1 cellular context compared by ENCODE assay signal in the genomic region with DNA sequence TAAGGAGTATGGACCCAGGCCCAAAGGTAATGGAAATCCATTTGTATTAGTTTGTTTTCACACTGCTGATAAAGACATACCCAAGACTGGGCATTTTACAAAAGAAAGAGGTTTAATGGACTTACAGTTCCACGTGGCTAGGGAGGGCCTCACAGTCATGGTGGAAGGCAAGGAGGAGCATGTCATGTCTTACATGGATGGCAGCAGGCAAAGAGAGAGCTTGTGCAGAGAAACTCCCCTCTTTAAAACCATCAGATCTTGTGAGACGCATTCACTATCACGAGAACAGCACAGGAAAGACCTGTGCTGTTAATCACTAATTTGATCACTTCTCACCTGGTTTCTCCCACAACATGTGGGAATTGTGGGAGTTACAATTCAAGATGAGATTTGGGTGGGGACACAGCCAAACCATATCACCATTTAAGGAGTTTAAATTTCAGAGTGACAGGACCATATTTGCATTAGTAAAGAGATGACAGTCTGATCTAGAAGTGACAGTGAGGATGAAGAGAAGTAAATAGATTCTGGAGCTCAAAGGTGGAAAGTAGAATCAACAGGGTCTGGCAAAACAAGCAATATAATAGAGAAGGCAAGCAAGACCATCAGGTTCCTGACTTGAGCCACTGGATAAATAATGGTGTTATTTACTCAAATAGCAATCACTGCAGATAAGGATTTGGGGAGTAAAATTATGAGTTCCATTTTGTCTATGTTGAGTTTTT.
TF ChIP-seq lines count a peak whose summit lies in the region.

No MANE protein-coding gene starts in this region.

TF ChIP-seq in HepG2, 621 proteins besides CTCF, POLR2A, EP300 and RAD21 (continued from another document and continues in another):
- TF ChIP-seq ZBTB26 (CRISPR knock-in tag; IDR thresholded peaks at IDR 0.05; ENCODE audit: borderline replicate concordance) (peak; percentile 99), USF2 (IDR thresholded peaks at IDR 0.05; ENCODE audit: low read depth, low read length) (no peak), USF2 (CRISPR knock-in tag; IDR thresholded peaks at IDR 0.05; ENCODE audit: borderline replicate concordance) (peak; percentile 58; the same call in 1 of the 2 replicates), ZFY (CRISPR knock-in tag; IDR thresholded peaks at IDR 0.05) (no peak), CCDC6 (CRISPR knock-in tag; IDR thresholded peaks at IDR 0.05) (no peak), POLR2AphosphoS2 (IDR thresholded peaks at IDR 0.05; ENCODE audit: low read depth, low read length) (no peak), ZNF670 (CRISPR knock-in tag; IDR thresholded peaks at IDR 0.05; ENCODE audit: borderline replicate concordance) (no peak), KDM6A (CRISPR knock-in tag; IDR thresholded peaks at IDR 0.05; ENCODE audit: low read depth) (no peak), ZBTB10 (CRISPR knock-in tag; IDR thresholded peaks at IDR 0.05; ENCODE audit: borderline replicate concordance) (no peak), XBP1 (CRISPR knock-in tag; IDR thresholded peaks at IDR 0.05) (no peak), ZNF274 (CRISPR knock-in tag; IDR thresholded peaks at IDR 0.05) (no peak), NCOA1 (CRISPR knock-in tag; IDR thresholded peaks at IDR 0.05) (no peak), HHEX (CRISPR knock-in tag; IDR thresholded peaks at IDR 0.05) (peak; percentile 61; the same call in 1 of the 2 replicates), HES4 (CRISPR knock-in tag; IDR thresholded peaks at IDR 0.05; ENCODE audit: borderline replicate concordance) (no peak), RAD51 (IDR thresholded peaks at IDR 0.05; ENCODE audit: borderline replicate concordance) (no peak), CBX2 (IDR thresholded peaks at IDR 0.05; ENCODE audit: low read depth, low read length) (no peak), CBX2 (CRISPR knock-in tag; IDR thresholded peaks at IDR 0.05; ENCODE audit: low read depth) (no peak), ZNF703 (CRISPR knock-in tag; IDR thresholded peaks at IDR 0.05; ENCODE audit: borderline replicate concordance) (no peak), KDM3A (CRISPR knock-in tag; IDR thresholded peaks at IDR 0.05; ENCODE audit: low read depth) (no peak), MED8 (CRISPR knock-in tag; IDR thresholded peaks at IDR 0.05; ENCODE audit: insufficient replicate concordance) (no peak), NRL (CRISPR knock-in tag; IDR thresholded peaks at IDR 0.05; ENCODE audit: borderline replicate concordance) (no peak), ZNF800 (CRISPR knock-in tag; IDR thresholded peaks at IDR 0.05) (no peak), ZNF318 (CRISPR knock-in tag; IDR thresholded peaks at IDR 0.05) (no peak)
- TF ChIP-seq, protein P1, sequence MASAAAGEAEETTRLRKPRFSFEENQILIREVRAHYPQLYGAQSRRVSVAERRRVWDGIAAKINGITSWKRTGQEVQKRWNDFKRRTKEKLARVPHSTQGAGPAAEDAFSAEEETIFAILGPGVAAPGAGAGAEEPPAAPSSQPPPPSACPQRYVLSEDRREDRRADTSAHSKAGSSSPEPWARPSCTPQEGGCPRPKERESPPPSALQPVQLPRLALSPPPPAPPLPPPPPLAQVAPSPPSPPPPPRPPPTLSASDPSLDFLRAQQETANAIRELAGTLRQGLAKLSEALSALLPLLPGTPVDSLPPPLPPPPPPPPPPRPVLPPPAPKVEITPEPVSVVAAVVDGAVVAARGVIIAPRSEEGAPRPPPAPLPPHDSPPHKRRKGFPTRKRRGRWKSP (CRISPR knock-in tag; IDR thresholded peaks at IDR 0.05): no peak
- TF ChIP-seq, protein P2, sequence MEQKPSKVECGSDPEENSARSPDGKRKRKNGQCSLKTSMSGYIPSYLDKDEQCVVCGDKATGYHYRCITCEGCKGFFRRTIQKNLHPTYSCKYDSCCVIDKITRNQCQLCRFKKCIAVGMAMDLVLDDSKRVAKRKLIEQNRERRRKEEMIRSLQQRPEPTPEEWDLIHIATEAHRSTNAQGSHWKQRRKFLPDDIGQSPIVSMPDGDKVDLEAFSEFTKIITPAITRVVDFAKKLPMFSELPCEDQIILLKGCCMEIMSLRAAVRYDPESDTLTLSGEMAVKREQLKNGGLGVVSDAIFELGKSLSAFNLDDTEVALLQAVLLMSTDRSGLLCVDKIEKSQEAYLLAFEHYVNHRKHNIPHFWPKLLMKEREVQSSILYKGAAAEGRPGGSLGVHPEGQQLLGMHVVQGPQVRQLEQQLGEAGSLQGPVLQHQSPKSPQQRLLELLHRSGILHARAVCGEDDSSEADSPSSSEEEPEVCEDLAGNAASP (CRISPR knock-in tag; IDR thresholded peaks at IDR 0.05; ENCODE audit: borderline replicate concordance): no peak
- TF ChIP-seq, protein P3, sequence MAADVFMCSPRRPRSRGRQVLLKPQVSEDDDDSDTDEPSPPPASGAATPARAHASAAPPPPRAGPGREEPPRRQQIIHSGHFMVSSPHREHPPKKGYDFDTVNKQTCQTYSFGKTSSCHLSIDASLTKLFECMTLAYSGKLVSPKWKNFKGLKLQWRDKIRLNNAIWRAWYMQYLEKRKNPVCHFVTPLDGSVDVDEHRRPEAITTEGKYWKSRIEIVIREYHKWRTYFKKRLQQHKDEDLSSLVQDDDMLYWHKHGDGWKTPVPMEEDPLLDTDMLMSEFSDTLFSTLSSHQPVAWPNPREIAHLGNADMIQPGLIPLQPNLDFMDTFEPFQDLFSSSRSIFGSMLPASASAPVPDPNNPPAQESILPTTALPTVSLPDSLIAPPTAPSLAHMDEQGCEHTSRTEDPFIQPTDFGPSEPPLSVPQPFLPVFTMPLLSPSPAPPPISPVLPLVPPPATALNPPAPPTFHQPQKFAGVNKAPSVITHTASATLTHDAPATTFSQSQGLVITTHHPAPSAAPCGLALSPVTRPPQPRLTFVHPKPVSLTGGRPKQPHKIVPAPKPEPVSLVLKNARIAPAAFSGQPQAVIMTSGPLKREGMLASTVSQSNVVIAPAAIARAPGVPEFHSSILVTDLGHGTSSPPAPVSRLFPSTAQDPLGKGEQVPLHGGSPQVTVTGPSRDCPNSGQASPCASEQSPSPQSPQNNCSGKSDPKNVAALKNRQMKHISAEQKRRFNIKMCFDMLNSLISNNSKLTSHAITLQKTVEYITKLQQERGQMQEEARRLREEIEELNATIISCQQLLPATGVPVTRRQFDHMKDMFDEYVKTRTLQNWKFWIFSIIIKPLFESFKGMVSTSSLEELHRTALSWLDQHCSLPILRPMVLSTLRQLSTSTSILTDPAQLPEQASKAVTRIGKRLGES (CRISPR knock-in tag; IDR thresholded peaks at IDR 0.05; ENCODE audit: borderline replicate concordance): no peak
- TF ChIP-seq, protein P4, sequence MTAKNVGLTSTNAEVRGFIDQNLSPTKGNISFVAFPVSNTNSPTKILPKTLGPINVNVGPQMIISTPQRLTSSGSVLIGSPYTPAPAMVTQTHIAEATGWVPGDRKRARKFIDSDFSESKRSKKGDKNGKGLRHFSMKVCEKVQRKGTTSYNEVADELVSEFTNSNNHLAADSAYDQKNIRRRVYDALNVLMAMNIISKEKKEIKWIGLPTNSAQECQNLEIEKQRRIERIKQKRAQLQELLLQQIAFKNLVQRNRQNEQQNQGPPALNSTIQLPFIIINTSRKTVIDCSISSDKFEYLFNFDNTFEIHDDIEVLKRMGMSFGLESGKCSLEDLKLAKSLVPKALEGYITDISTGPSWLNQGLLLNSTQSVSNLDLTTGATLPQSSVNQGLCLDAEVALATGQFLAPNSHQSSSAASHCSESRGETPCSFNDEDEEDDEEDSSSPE (CRISPR knock-in tag; IDR thresholded peaks at IDR 0.05): no peak
